Comparison of ENCODE assay signal across 13 cellular contexts in genomic region chr12:79885956-79886490, GRCh38. TPM values are rescaled to one million over a fixed set of nuclear protein-coding genes. Genes with fewer than 3 reads are reported as not detected.
DNase-seq lines count a peak whose midpoint lies in the region; TF ChIP-seq lines count a peak whose summit lies in the region.
"Had no signal": no experiment of that assay in that cellular context is flagged by ENCODE, and none has a peak within 500 bp of the region (broad histone marks: within the 10 kb centered on the region; RNA-seq: fewer than 3 reads in every experiment).

No MANE protein-coding gene starts in this region.

- H3K27ac ChIP-seq in HEK293 (ENCODE audit: extremely low read depth, low read depth, low read length) = no peak overlapping the region
- peak overlapping the region; percentile 37 for H3K27ac ChIP-seq in smooth muscle cell (ENCODE audit: low read depth)
- no peak overlapping the region for H3K27ac ChIP-seq in caudate nucleus (ENCODE audit: low read depth, low read length)

- no peaks in the 10 kb centered on the region for H3K9me3 ChIP-seq in HEK293 (ENCODE audit: control insufficient read depth, insufficient read depth, low read depth, low read length)
- H3K9me3 ChIP-seq in smooth muscle cell (replicated peaks; ENCODE audit: low read depth) = no peaks in the 10 kb centered on the region

- POLR2A ChIA-PET in HEK293 (lab: Yijun Ruan, JAX) = no interaction called here

- 95% methylated on average over 3 of the region's 3 CpGs for WGBS in smooth muscle cell (ENCODE audit: low lambda C conversion rate)

- H3K4me1 ChIP-seq in HEK293 (ENCODE audit: control insufficient read depth, insufficient read depth, low read length) (peaks cover 19% of the 10 kb centered on the region), smooth muscle cell (ENCODE audit: low read depth) (peaks cover 10% of the 10 kb centered on the region)

- H3F3A ChIP-seq in smooth muscle cell (ENCODE audit: low read depth) = no peaks in the 10 kb centered on the region

- peaks cover 96% of the 10 kb centered on the region for H4K20me1 ChIP-seq in smooth muscle cell (ENCODE audit: low read depth)

- TF ChIP-seq CTCF in HEK293 (tag by site-specific recombination; IDR thresholded peaks at IDR 0.05) = no peak
- no peak for TF ChIP-seq CTCF in smooth muscle cell (IDR thresholded peaks at IDR 0.05; ENCODE audit: borderline replicate concordance, insufficient read depth, poor library complexity, severe bottlenecking)

- peak; percentile 3 for DNase-seq in NOMO-1 treated with dmso at 0.1 percent for 144 hours (lab: John Stamatoyannopoulos, UW; ENCODE audit: unreplicated experiment)
- peak; percentile 61 for DNase-seq in dermis blood vessel endothelial cell
- DNase-seq in smooth muscle cell (lab: John Stamatoyannopoulos, UW; ENCODE audit: unreplicated experiment) = no peak
- DNase-seq in iPS-NIHi7 (ENCODE audit: extremely low spot score) = no peak
- no peak for DNase-seq in caudate nucleus (lab: John Stamatoyannopoulos, UW)
- no peak for DNase-seq in NCI-H187 treated with DMSO at 0.1 percent for 48 hours (lab: John Stamatoyannopoulos, UW)
- DNase-seq: activated CD4-positive, alpha-beta T cell treated with anti-CD3 and anti-CD28 coated beads for 48 hours; COR-L47; EL; NCI-H69; stimulated activated CD4-positive, alpha-beta T cell treated with anti-CD3 and anti-CD28 coated beads, Interleukin-4, amount 100 ng/mL, for 24 hours; trophoblast cell had no signal

- no peak overlapping the region for H3K4me2 ChIP-seq in smooth muscle cell

- no peaks in the 10 kb centered on the region for H3K27me3 ChIP-seq in smooth muscle cell (ENCODE audit: low read depth)

- H2AFZ ChIP-seq in smooth muscle cell (ENCODE audit: low read depth) = no peak overlapping the region

- H3K36me3 ChIP-seq in HEK293 (ENCODE audit: control insufficient read depth in 2 of 2, insufficient read depth in 1 of 2, low read length in 2 of 2) (no peaks in the 10 kb centered on the region), smooth muscle cell (ENCODE audit: low read depth) (no peaks in the 10 kb centered on the region)

- CTCF ChIA-PET in HEK293 (lab: Yijun Ruan, JAX) = interaction anchor here (0.6 to 0.7 kb wide), 7 partner anchors 9 to 312 kb away, joined by 3 to 4 read pairs (median 3); no protein-coding TSS in a partner anchor

- no peak overlapping the region for H3K9ac ChIP-seq in smooth muscle cell (ENCODE audit: low read depth)

- H3K4me3 ChIP-seq in HEK293 (ENCODE audit: low read depth, low read length) (no peak overlapping the region), smooth muscle cell (no peak overlapping the region)

- H3K79me2 ChIP-seq in smooth muscle cell (ENCODE audit: low read depth) = peaks cover 100% of the 10 kb centered on the region

TF ChIP-seq in HEK293, 187 proteins besides CTCF, POLR2A, EP300 and RAD21:
- TF ChIP-seq ZNF350 (tag by site-specific recombination; IDR thresholded peaks at IDR 0.05) (no peak), PRDM6 (tag by site-specific recombination; IDR thresholded peaks at IDR 0.05) (peak; percentile 51)

RNA-seq across cellular contexts. Expression of gene PPP1R12A, which starts 48.9 kb away (rescaled TPM):
- total RNA-seq in dermis blood vessel endothelial cell (106 and 134 TPM in 2 replicates), smooth muscle cell (98.7 and 120 TPM in 2 replicates)
- 102 and 105 TPM in 2 replicates for polyA plus RNA-seq in smooth muscle cell

Comparison
In these comparisons a context has a peak if more than half of its experiments do, and no peak if none do; other contexts are left out.
1. DNase-seq: peak in NOMO-1 treated with dmso at 0.1 percent for 144 hours (single experiment) and dermis blood vessel endothelial cell (single experiment); none in smooth muscle cell (single experiment), iPS-NIHi7 (single experiment), caudate nucleus (0 of 61) and NCI-H187 treated with DMSO at 0.1 percent for 48 hours (single experiment).